ENCODE assay signal across 16 cellular contexts in genomic region chrX:72936455-72936854, GRCh38. TPM values are rescaled to one million over a fixed set of nuclear protein-coding genes. Genes with fewer than 3 reads are reported as not detected.
"Had no signal": no experiment of that assay in that cellular context is flagged by ENCODE, and none has a peak within 500 bp of the region (broad histone marks: within the 10 kb centered on the region; RNA-seq: fewer than 3 reads in every experiment).

No MANE protein-coding gene starts in this region.

RNA-seq across cellular contexts. Expression of gene FAM236A, which starts 1.6 kb away (rescaled TPM):
- total RNA-seq: activated B cell treated with CpG ODN at 0.5 μM for 24 hours; activated CD8-positive, alpha-beta T cell treated with anti-CD3 and anti-CD28 coated beads for 36 hours; activated T-cell treated with anti-CD3 and anti-CD28 coated beads, Interleukin-2, amount 50 U/mL, for 4 hours; activated T-helper 17 cell treated with anti-CD3 and anti-CD28 coated beads, Interleukin-2, amount 50 U/mL, for 72 hours; chondrocyte; esophagus mucosa; left ventricle myocardium inferior; lung microvascular endothelial cell; mesenteric fat pad; mucosa of gallbladder; osteoblast; posterior vena cava; T-helper 2 cell treated with Interferon-gamma antibody and Interleukin-4, amounts not matched to agents 100 ng/mL and 5 ng/mL, for 36 hours; temporal lobe; tibial nerve; urinary bladder had no signal
- polyA plus RNA-seq: urinary bladder had no signal

RNA-seq across cellular contexts. Expression of gene DMRTC1, which starts 7.2 kb away (rescaled TPM):
- total RNA-seq: activated CD8-positive, alpha-beta T cell treated with anti-CD3 and anti-CD28 coated beads for 36 hours; activated T-cell treated with anti-CD3 and anti-CD28 coated beads, Interleukin-2, amount 50 U/mL, for 4 hours; chondrocyte; esophagus mucosa; left ventricle myocardium inferior; lung microvascular endothelial cell; mesenteric fat pad; mucosa of gallbladder; osteoblast; posterior vena cava; T-helper 2 cell treated with Interferon-gamma antibody and Interleukin-4, amounts not matched to agents 100 ng/mL and 5 ng/mL, for 36 hours; temporal lobe; tibial nerve; urinary bladder had no signal
- polyA plus RNA-seq: urinary bladder had no signal

RNA-seq across cellular contexts. Expression of gene FAM236C, which starts 24.0 kb away (rescaled TPM):
- total RNA-seq: activated B cell treated with CpG ODN at 0.5 μM for 24 hours; activated CD8-positive, alpha-beta T cell treated with anti-CD3 and anti-CD28 coated beads for 36 hours; activated T-cell treated with anti-CD3 and anti-CD28 coated beads, Interleukin-2, amount 50 U/mL, for 4 hours; activated T-helper 17 cell treated with anti-CD3 and anti-CD28 coated beads, Interleukin-2, amount 50 U/mL, for 72 hours; chondrocyte; esophagus mucosa; left ventricle myocardium inferior; lung microvascular endothelial cell; mesenteric fat pad; mucosa of gallbladder; osteoblast; posterior vena cava; T-helper 2 cell treated with Interferon-gamma antibody and Interleukin-4, amounts not matched to agents 100 ng/mL and 5 ng/mL, for 36 hours; temporal lobe; tibial nerve; urinary bladder had no signal
- polyA plus RNA-seq: urinary bladder had no signal
